In genomic region chr1:25820247-25821111, GRCh38 we compare ENCODE assay signal across 1 cellular context.
TF ChIP-seq lines count a peak whose summit lies in the region.

No MANE protein-coding gene starts in this region.

TF ChIP-seq in HepG2, 621 proteins besides CTCF, POLR2A, EP300 and RAD21 (continued from another document and continues in another):
- TF ChIP-seq CREM (IDR thresholded peaks at IDR 0.05) (no peak), CREM (CRISPR knock-in tag; IDR thresholded peaks at IDR 0.05) (no peak), ZNF570 (CRISPR knock-in tag; IDR thresholded peaks at IDR 0.05; ENCODE audit: borderline replicate concordance) (no peak), GTF2F1 (IDR thresholded peaks at IDR 0.05; ENCODE audit: low read length) (no peak), MTF2 (CRISPR knock-in tag; IDR thresholded peaks at IDR 0.05; ENCODE audit: borderline replicate concordance) (no peak), TIGD3 (CRISPR knock-in tag; IDR thresholded peaks at IDR 0.05; ENCODE audit: borderline replicate concordance) (no peak), KLF16 (CRISPR knock-in tag; IDR thresholded peaks at IDR 0.05) (no peak), MNT (IDR thresholded peaks at IDR 0.05) (no peak), ZNF598 (CRISPR knock-in tag; IDR thresholded peaks at IDR 0.05; ENCODE audit: borderline replicate concordance) (no peak; the same call in 1 of the 2 replicates), FOXM1 (CRISPR knock-in tag; IDR thresholded peaks at IDR 0.05) (no peak), ZSCAN25 (CRISPR knock-in tag; IDR thresholded peaks at IDR 0.05) (no peak; the same call in 1 of the 2 replicates), BCL3 (CRISPR knock-in tag; IDR thresholded peaks at IDR 0.05) (no peak), NR3C1 (CRISPR knock-in tag; IDR thresholded peaks at IDR 0.05) (no peak), MEF2D (CRISPR knock-in tag; IDR thresholded peaks at IDR 0.05) (no peak), ZNF772 (CRISPR knock-in tag; IDR thresholded peaks at IDR 0.05) (peak; percentile 73; the same call in 1 of the 2 replicates), ZNF883 (CRISPR knock-in tag; IDR thresholded peaks at IDR 0.05; ENCODE audit: not compliant biosample characterization) (no peak), SOX13 (IDR thresholded peaks at IDR 0.05) (no peak), SOX13 (CRISPR knock-in tag; conservative IDR thresholded peaks at IDR 0.05 in 1 of 2, IDR thresholded peaks at IDR 0.05 in 1 of 2) (no peak; a peak in 1 of 4 replicates), ZNF546 (CRISPR knock-in tag; conservative IDR thresholded peaks at IDR 0.05) (no peak), CC2D1A (CRISPR knock-in tag; IDR thresholded peaks at IDR 0.05) (no peak), SYNCRIP (IDR thresholded peaks at IDR 0.05; ENCODE audit: insufficient read depth, low read depth, low read length) (no peak), ZNF331 (CRISPR knock-in tag; IDR thresholded peaks at IDR 0.05) (no peak; the same call in 1 of the 2 replicates), ZKSCAN5 (CRISPR knock-in tag; IDR thresholded peaks at IDR 0.05) (no peak), ZNF788 (CRISPR knock-in tag; IDR thresholded peaks at IDR 0.05; ENCODE audit: borderline replicate concordance) (peak; percentile 1; the same call in 1 of the 2 replicates), ZNF275 (CRISPR knock-in tag; IDR thresholded peaks at IDR 0.05; ENCODE audit: borderline replicate concordance) (no peak), POLR2AphosphoS5 (IDR thresholded peaks at IDR 0.05; ENCODE audit: low read depth, low read length) (peak; percentile 53), PRDM15 (CRISPR knock-in tag; IDR thresholded peaks at IDR 0.05) (no peak), ZFP36 (IDR thresholded peaks at IDR 0.05; ENCODE audit: borderline replicate concordance, low read depth, low read length, partially characterized antibody) (no peak), TCF12 (IDR thresholded peaks at IDR 0.05) (no peak), TCF12 (CRISPR knock-in tag; IDR thresholded peaks at IDR 0.05) (no peak), KDM5A (IDR thresholded peaks at IDR 0.05; ENCODE audit: borderline replicate concordance, low read length) (no peak), DNMT3B (CRISPR knock-in tag; conservative IDR thresholded peaks at IDR 0.05) (no peak), MED1 (CRISPR knock-in tag; IDR thresholded peaks at IDR 0.05) (no peak), ZNF12 (CRISPR knock-in tag; IDR thresholded peaks at IDR 0.05) (no peak; the same call in 1 of the 2 replicates), IKZF1 (IDR thresholded peaks at IDR 0.05) (no peak), FOXP4 (CRISPR knock-in tag; IDR thresholded peaks at IDR 0.05) (no peak), GATAD2A (CRISPR knock-in tag; IDR thresholded peaks at IDR 0.05) (no peak), ZNF775 (CRISPR knock-in tag; IDR thresholded peaks at IDR 0.05; ENCODE audit: borderline replicate concordance) (no peak), ZBTB38 (CRISPR knock-in tag; IDR thresholded peaks at IDR 0.05) (no peak), ZSCAN30 (CRISPR knock-in tag; IDR thresholded peaks at IDR 0.05) (peak; percentile 86; the same call in 1 of the 2 replicates), KIAA2018 (CRISPR knock-in tag; IDR thresholded peaks at IDR 0.05; ENCODE audit: borderline replicate concordance) (no peak), ZNF496 (CRISPR knock-in tag; IDR thresholded peaks at IDR 0.05; ENCODE audit: insufficient replicate concordance) (no peak), RFX5 (IDR thresholded peaks at IDR 0.05; ENCODE audit: low read depth, low read length) (no peak)
